In the genomic region with DNA sequence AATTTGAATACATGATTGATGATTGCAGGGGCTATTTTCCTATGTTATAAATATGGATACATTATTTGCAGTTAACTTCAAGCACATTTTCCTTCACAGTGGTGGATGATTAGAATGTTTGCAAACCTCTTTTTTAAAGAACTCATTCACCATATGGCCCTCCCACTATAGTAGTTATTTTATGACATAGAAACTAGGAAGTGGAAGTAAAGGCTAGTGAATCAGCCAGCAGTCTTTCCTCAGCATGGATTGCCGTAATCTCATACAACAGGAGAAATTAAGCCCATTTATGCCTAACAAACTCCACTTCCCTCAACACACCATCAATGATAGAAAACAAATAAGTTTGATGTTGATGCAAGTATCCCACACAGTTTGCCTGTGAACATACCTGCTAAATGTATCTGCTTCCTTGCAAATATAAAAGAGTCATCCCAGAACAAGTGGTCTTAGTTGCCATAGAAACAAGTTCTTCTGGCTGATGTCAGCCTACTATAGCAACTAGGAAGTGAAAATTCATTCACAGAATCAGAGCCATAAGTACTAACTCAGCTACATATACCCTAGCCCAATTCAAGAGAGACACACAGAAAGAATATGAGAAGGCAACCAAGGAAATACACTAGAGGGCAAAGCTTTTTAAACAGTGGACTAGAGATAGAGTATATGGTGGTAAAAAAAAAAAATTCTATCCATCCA, we compare ENCODE assay signal across 31 cellular contexts.
DNase-seq lines count a peak whose midpoint lies in the region; ATAC-seq, FAIRE-seq and TF ChIP-seq lines count a peak whose summit lies in the region.
"Had no signal": no experiment of that assay in that cellular context is flagged by ENCODE, and none has a peak within 500 bp of the region (broad histone marks: within the 10 kb centered on the region; RNA-seq: fewer than 3 reads in every experiment).

No MANE protein-coding gene starts in this region.

- DNase-seq in GM18507 (ENCODE audit: extremely low spot score, insufficient read length, low read depth) (no peak), astrocyte (ENCODE audit: low read depth) (no peak), NCI-H1417 treated with DMSO at 0.1 percent for 48 hours (lab: John Stamatoyannopoulos, UW) (no peak)
- DNase-seq: activated CD4-positive, alpha-beta T cell treated with anti-CD3 and anti-CD28 coated beads for 36 hours; activated CD8-positive, alpha-beta memory T cell treated with anti-CD3 and anti-CD28 coated beads for 24 hours; activated gamma-delta T cell treated with Interleukin-2 at 50 U/mL for 16 hours; activated T-cell treated with anti-CD3 and anti-CD28 coated beads, Interleukin-2, amount 50 U/mL, for 4 hours; Caco-2; central memory CD4-positive, alpha-beta T cell; DND-41; endodermal cell; foreskin keratinocyte; GOT3; heart right ventricle; lower lobe of right lung; naive thymus-derived CD8-positive, alpha-beta T cell; NCI-H1092; NCI-H187; NCI-H345; NCI-H748 treated with DMSO at 0.1 percent for 48 hours; stimulated activated naive CD4-positive, alpha-beta T cell; testis had no signal

- H3K4me3 ChIP-seq in astrocyte (ENCODE audit: insufficient read depth, low read depth, low read length) = no peak overlapping the region
- H3K4me3 ChIP-seq: heart right ventricle, lower lobe of right lung, testis had no signal

- no peaks in the 10 kb centered on the region for H3K27me3 Mint-ChIP-seq in astrocyte (ENCODE audit: low read depth, unreplicated experiment)
- H3K27me3 Mint-ChIP-seq: activated CD4-positive, alpha-beta T cell treated with anti-CD3 and anti-CD28 coated beads for 36 hours; dendritic cell treated with granulocyte-macrophage colony-stimulating factor and Interleukin-4, amounts not matched to agents 40 ng/mL and 50 ng/mL, for 4 days had no signal

- H3K9ac ChIP-seq in astrocyte (ENCODE audit: low read length) = no peak overlapping the region

- no peaks in the 10 kb centered on the region for H3K4me1 Mint-ChIP-seq in astrocyte (ENCODE audit: low read depth, unreplicated experiment)
- H3K4me1 Mint-ChIP-seq: endodermal cell; naive thymus-derived CD8-positive, alpha-beta T cell had no signal

- ATAC-seq in GM21529 (IDR thresholded peaks at IDR 0.05; ENCODE audit: unreplicated experiment) (peak; percentile 72), HG03469 (IDR thresholded peaks at IDR 0.05; ENCODE audit: unreplicated experiment) (peak; percentile 56), GM21381 (IDR thresholded peaks at IDR 0.05; ENCODE audit: unreplicated experiment) (no peak), HG03280 (IDR thresholded peaks at IDR 0.05; ENCODE audit: unreplicated experiment) (no peak), HG02798 (IDR thresholded peaks at IDR 0.05; ENCODE audit: poor library complexity, unreplicated experiment) (no peak)
- ATAC-seq: activated CD4-positive, alpha-beta T cell treated with anti-CD3 and anti-CD28 coated beads for 36 hours; activated T-cell treated with anti-CD3 and anti-CD28 coated beads, Interleukin-2, amount 50 U/mL, for 4 hours; esophagus mucosa; foreskin keratinocyte; heart right ventricle; lower lobe of right lung; naive thymus-derived CD8-positive, alpha-beta T cell; SK-N-SH treated with all-trans-retinoic acid at 6 μM for 48 hours had no signal

- H3K9me3 ChIP-seq in astrocyte (ENCODE audit: insufficient read depth, low read depth, low read length) = no peaks in the 10 kb centered on the region
- H3K9me3 ChIP-seq: Caco-2, heart right ventricle, lower lobe of right lung, testis had no signal

- H3K36me3 ChIP-seq in astrocyte (ENCODE audit: insufficient read depth, low read length) = no peaks in the 10 kb centered on the region
- H3K36me3 ChIP-seq: heart right ventricle, lower lobe of right lung had no signal

- no peak for TF ChIP-seq CTCF in astrocyte (IDR thresholded peaks at IDR 0.05; ENCODE audit: insufficient read depth, low read depth, low read length)

- H3K27ac Mint-ChIP-seq in astrocyte (ENCODE audit: unreplicated experiment) = no peak overlapping the region
- H3K27ac Mint-ChIP-seq: activated CD4-positive, alpha-beta T cell treated with anti-CD3 and anti-CD28 coated beads for 36 hours; dendritic cell treated with granulocyte-macrophage colony-stimulating factor and Interleukin-4, amounts not matched to agents 40 ng/mL and 50 ng/mL, for 4 days; endodermal cell; naive thymus-derived CD8-positive, alpha-beta T cell had no signal

- H3K27ac ChIP-seq in astrocyte (ENCODE audit: low read depth, low read length) = no peak overlapping the region
- H3K27ac ChIP-seq: C4-2B, foreskin keratinocyte, heart right ventricle, lower lobe of right lung, testis had no signal

- H3K4me3 Mint-ChIP-seq in astrocyte (ENCODE audit: unreplicated experiment) = no peak overlapping the region
- H3K4me3 Mint-ChIP-seq: activated CD4-positive, alpha-beta T cell treated with anti-CD3 and anti-CD28 coated beads for 36 hours; activated T-cell treated with anti-CD3 and anti-CD28 coated beads, Interleukin-2, amount 50 U/mL, for 4 hours; dendritic cell treated with granulocyte-macrophage colony-stimulating factor and Interleukin-4, amounts not matched to agents 40 ng/mL and 50 ng/mL, for 4 days; endodermal cell; naive thymus-derived CD8-positive, alpha-beta T cell had no signal

- H3K36me3 Mint-ChIP-seq in astrocyte (ENCODE audit: low read depth, unreplicated experiment) = no peaks in the 10 kb centered on the region
- H3K36me3 Mint-ChIP-seq: naive thymus-derived CD8-positive, alpha-beta T cell had no signal

- H3K4me1 ChIP-seq in astrocyte (ENCODE audit: insufficient read depth, low read length) = no peaks in the 10 kb centered on the region
- H3K4me1 ChIP-seq: Caco-2, heart right ventricle, lower lobe of right lung, testis had no signal

- peak; percentile 26 for FAIRE-seq in GM18507 (lab: Jason Lieb, UNC)
- FAIRE-seq in astrocyte (lab: Jason Lieb, UNC) = peak; percentile 54

- H3K4me2 ChIP-seq in astrocyte (ENCODE audit: low read length) = no peak overlapping the region

- H3K9me3 Mint-ChIP-seq in astrocyte (ENCODE audit: unreplicated experiment) = no peaks in the 10 kb centered on the region
- H3K9me3 Mint-ChIP-seq: activated T-cell treated with anti-CD3 and anti-CD28 coated beads, Interleukin-2, amount 50 U/mL, for 4 hours; dendritic cell treated with granulocyte-macrophage colony-stimulating factor and Interleukin-4, amounts not matched to agents 40 ng/mL and 50 ng/mL, for 4 days; naive thymus-derived CD8-positive, alpha-beta T cell had no signal

- no peak overlapping the region for H2AFZ ChIP-seq in astrocyte (ENCODE audit: low read depth, low read length)

- no peaks in the 10 kb centered on the region for H3K27me3 ChIP-seq in astrocyte (ENCODE audit: insufficient read depth, low read length)
- H3K27me3 ChIP-seq: foreskin keratinocyte, testis had no signal

- H4K20me1 ChIP-seq in astrocyte (ENCODE audit: insufficient read depth, low read length) = no peaks in the 10 kb centered on the region

- no peaks in the 10 kb centered on the region for H3K79me2 ChIP-seq in astrocyte (ENCODE audit: insufficient read depth, low read length)

Comparison
In these comparisons a context has a peak if more than half of its experiments do, and no peak if none do; other contexts are left out.
1. ATAC-seq: peak in GM21529 (single experiment) and HG03469 (single experiment); none in GM21381 (single experiment), HG03280 (single experiment) and HG02798 (single experiment).